ENCODE assay signal across 23 cellular contexts in the genomic region with DNA sequence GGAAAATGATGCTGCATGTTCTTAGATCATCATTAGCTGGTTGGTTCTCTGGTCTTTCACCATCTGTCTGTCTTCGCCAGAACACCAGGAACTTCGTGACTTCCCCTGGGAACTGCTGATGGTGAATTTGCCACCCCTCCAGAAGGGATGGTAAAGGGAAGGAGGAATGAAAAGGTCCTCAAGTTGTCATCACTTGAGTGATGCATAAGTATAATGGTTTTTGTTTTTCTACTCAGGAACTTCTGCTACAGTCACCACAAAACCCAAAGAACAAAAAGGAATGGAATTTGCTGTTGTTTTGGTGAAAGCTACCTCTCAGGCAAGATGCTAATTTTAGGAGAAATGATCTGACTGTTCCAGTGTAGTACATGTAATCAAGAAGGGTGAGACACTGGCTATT.
"Had no signal": no experiment of that assay in that cellular context is flagged by ENCODE, and none has a peak within 500 bp of the region (broad histone marks: within the 10 kb centered on the region; RNA-seq: fewer than 3 reads in every experiment).

No MANE protein-coding gene starts in this region.

- H3K27ac ChIP-seq: coronary artery, gastrocnemius medialis, heart right ventricle, sigmoid colon, skin epidermis, stomach, thoracic aorta had no signal

- H3K4me1 ChIP-seq: gastrocnemius medialis, sigmoid colon, stomach had no signal

- H3K36me3 ChIP-seq: gastrocnemius medialis, heart right ventricle, sigmoid colon, stomach, thoracic aorta had no signal

- FAIRE-seq: endothelial cell of umbilical vein, islet of Langerhans had no signal

- H3K9me3 ChIP-seq: gastrocnemius medialis, sigmoid colon, stomach, thoracic aorta had no signal

- DNase-seq: effector CD4-positive, alpha-beta T cell; endodermal cell; erythroblast; gastrocnemius medialis; heart right ventricle; hypothalamus; kidney glomerular epithelial cell; mammary epithelial cell; naive thymus-derived CD4-positive, alpha-beta T cell; nephron progenitor cell; posterior cingulate gyrus; sigmoid colon; stimulated activated CD4-positive, alpha-beta T cell treated with anti-CD3 and anti-CD28 coated beads, Interleukin-2, amount 100 ng/mL, for 24 hours; stimulated activated CD4-positive, alpha-beta T cell treated with anti-CD3 and anti-CD28 coated beads, Interleukin-4, amount 100 ng/mL, for 4 hours; stimulated activated naive CD4-positive, alpha-beta T cell; stomach; substantia nigra; trophoblast cell had no signal

- H3K4me3 ChIP-seq: coronary artery, gastrocnemius medialis, heart right ventricle, sigmoid colon, skin epidermis, stomach, thoracic aorta had no signal

- H3K27me3 ChIP-seq: gastrocnemius medialis, sigmoid colon, stomach had no signal

- ATAC-seq: gastrocnemius medialis; heart right ventricle; naive thymus-derived CD4-positive, alpha-beta T cell had no signal
